In the genomic region with DNA sequence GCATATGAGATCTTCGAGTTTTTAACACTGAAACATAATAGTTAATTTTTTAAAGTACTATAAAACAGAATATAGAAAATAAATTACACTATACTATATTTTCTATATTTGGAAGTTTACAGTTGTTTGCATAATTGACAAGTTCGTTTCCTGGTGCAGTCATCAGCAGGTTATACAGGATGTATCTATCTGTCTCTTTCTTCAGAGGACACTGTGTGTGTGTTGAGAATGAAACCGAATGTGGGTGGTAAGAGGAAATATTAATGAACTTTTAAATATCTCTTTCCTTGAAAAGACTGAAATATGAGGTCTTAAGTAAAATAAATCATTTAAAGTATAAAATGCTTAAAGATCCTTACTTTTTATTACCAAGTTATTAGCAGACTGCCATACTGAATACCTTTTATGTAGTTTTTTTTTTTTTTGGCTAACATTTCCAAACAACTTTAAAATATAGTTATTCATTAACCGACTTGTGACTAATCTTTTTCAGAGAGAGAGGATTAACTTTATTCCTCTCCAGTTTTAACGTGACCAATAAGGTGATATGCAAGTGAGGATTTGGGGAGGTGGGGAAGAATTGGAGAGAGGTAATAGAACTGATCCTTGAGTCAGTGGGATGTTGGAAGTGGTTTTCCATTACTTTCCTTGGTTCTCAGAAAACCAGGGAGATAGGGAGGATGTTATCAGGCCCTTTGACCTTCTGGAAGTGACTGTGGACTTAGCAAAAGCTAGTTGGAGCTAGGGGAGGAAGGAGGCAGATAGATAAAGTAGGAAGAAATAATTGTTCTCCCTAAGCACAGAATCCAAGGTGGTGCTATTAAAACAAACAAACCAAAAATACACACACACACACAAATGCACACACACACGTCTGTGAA, we compare ENCODE assay signal across 14 cellular contexts.
DNase-seq lines count a peak whose midpoint lies in the region; ATAC-seq, FAIRE-seq and TF ChIP-seq lines count a peak whose summit lies in the region.
"Had no signal": no experiment of that assay in that cellular context is flagged by ENCODE, and none has a peak within 500 bp of the region (broad histone marks: within the 10 kb centered on the region; RNA-seq: fewer than 3 reads in every experiment).

No MANE protein-coding gene starts in this region.

- H3K36me3 ChIP-seq in heart left ventricle: no peaks in the 10 kb centered on the region
- H3K36me3 ChIP-seq: brain microvascular endothelial cell had no signal

- no peak overlapping the region for H3K27ac ChIP-seq in heart left ventricle
- H3K27ac ChIP-seq: brain microvascular endothelial cell had no signal

- no peaks in the 10 kb centered on the region for H3K27me3 Mint-ChIP-seq in osteocyte (ENCODE audit: unreplicated experiment)
- H3K27me3 Mint-ChIP-seq: CD4-positive, alpha-beta memory T cell had no signal

- no peaks in the 10 kb centered on the region for H3K9me3 ChIP-seq in heart left ventricle

- H3K36me3 Mint-ChIP-seq in osteocyte (ENCODE audit: unreplicated experiment): no peaks in the 10 kb centered on the region
- H3K36me3 Mint-ChIP-seq: CD4-positive, alpha-beta memory T cell; stimulated activated effector memory CD8-positive, alpha-beta T cell treated with anti-CD3 and anti-CD28 coated beads, Interleukin-12 subunit alpha, Interleukin-12 subunit beta, amount 100 ng/mL, for 72 hours had no signal

- 46 to 64% (median 60%) methylated on average over 6 of the region's 6 CpGs for WGBS in heart left ventricle, 4 donors

- H3K4me3 ChIP-seq in heart left ventricle: no peak overlapping the region

- intact Hi-C loops in heart left ventricle (cut with DNase I): no loop called here

- no peak overlapping the region for H3K4me3 Mint-ChIP-seq in osteocyte (ENCODE audit: unreplicated experiment)
- H3K4me3 Mint-ChIP-seq: CD4-positive, alpha-beta memory T cell; stimulated activated effector memory CD8-positive, alpha-beta T cell treated with anti-CD3 and anti-CD28 coated beads, Interleukin-12 subunit alpha, Interleukin-12 subunit beta, amount 100 ng/mL, for 72 hours had no signal

- H3K4me1 ChIP-seq in heart left ventricle: no peaks in the 10 kb centered on the region

- ATAC-seq in GM18520 (IDR thresholded peaks at IDR 0.05; ENCODE audit: unreplicated experiment) (peak; percentile 83), GM21723 (IDR thresholded peaks at IDR 0.05; ENCODE audit: unreplicated experiment) (peak; percentile 74), HG03469 (IDR thresholded peaks at IDR 0.05; ENCODE audit: unreplicated experiment) (peak; percentile 80), left lobe of liver (peak; percentile 92), heart left ventricle (no peak)
- ATAC-seq: stimulated activated effector memory CD8-positive, alpha-beta T cell treated with anti-CD3 and anti-CD28 coated beads, Interleukin-12 subunit alpha, Interleukin-12 subunit beta, amount 100 ng/mL, for 72 hours had no signal

- TF ChIP-seq CTCF in osteocyte (IDR thresholded peaks at IDR 0.05) (no peak), heart left ventricle (IDR thresholded peaks at IDR 0.05) (no peak)

- H3K27ac Mint-ChIP-seq in osteocyte (ENCODE audit: unreplicated experiment): no peak overlapping the region
- H3K27ac Mint-ChIP-seq: CD4-positive, alpha-beta memory T cell; stimulated activated effector memory CD8-positive, alpha-beta T cell treated with anti-CD3 and anti-CD28 coated beads, Interleukin-12 subunit alpha, Interleukin-12 subunit beta, amount 100 ng/mL, for 72 hours had no signal

- no peaks in the 10 kb centered on the region for H3K27me3 ChIP-seq in heart left ventricle
- H3K27me3 ChIP-seq: brain microvascular endothelial cell had no signal

- TF ChIP-seq POLR2A in H54 (IDR thresholded peaks at IDR 0.05; ENCODE audit: low read depth, low read length): no peak
- no peak for TF ChIP-seq POLR2A in heart left ventricle (IDR thresholded peaks at IDR 0.05)

- no peak for FAIRE-seq in H54 (lab: Jason Lieb, UNC)

- no peaks in the 10 kb centered on the region for H3K9me3 Mint-ChIP-seq in osteocyte (ENCODE audit: unreplicated experiment)

- no peaks in the 10 kb centered on the region for H3K4me1 Mint-ChIP-seq in osteocyte (ENCODE audit: unreplicated experiment)
- H3K4me1 Mint-ChIP-seq: CD4-positive, alpha-beta memory T cell; stimulated activated effector memory CD8-positive, alpha-beta T cell treated with anti-CD3 and anti-CD28 coated beads, Interleukin-12 subunit alpha, Interleukin-12 subunit beta, amount 100 ng/mL, for 72 hours had no signal

- DNase-seq in left lobe of liver (ENCODE audit: low spot score) (peak; percentile 48), NCI-H1694 treated with DMSO at 0.1 percent for 48 hours (lab: John Stamatoyannopoulos, UW) (no peak), osteocyte (ENCODE audit: extremely low spot score, unreplicated experiment) (no peak), H54 (ENCODE audit: insufficient read length, low spot score) (no peak), heart left ventricle (no peak)
- DNase-seq: activated CD8-positive, alpha-beta memory T cell treated with anti-CD3 and anti-CD28 coated beads for 24 hours; brain microvascular endothelial cell; CD4-positive, alpha-beta memory T cell; mammary epithelial cell; NCI-H2171 had no signal

Comparison
In these comparisons a context has a peak if more than half of its experiments do, and no peak if none do; other contexts are left out.
1. ATAC-seq: peak in GM18520 (single experiment), GM21723 (single experiment), HG03469 (single experiment) and left lobe of liver (single experiment); none in heart left ventricle (0 of 4).